Comparison of ENCODE assay signal across 8 cellular contexts in the genomic region with DNA sequence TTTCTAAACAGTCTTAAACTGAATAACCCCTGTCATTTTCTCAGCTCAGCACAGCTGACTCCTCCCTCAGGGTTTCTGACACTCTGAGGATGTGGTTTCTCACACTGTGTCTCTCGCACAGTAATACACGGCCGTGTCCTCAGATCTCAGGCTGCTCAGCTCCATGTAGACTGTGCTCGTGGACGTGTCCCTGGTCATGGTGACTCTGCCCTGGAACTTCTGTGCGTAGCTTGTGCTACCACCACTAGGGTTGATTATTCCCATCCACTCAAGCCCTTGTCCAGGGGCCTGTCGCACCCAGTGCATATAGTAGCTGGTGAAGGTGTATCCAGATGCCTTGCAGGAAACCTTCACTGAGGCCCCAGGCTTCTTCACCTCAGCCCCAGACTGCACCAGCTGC.
DNase-seq lines count a peak whose midpoint lies in the region; ATAC-seq and TF ChIP-seq lines count a peak whose summit lies in the region.
"Not testable (repeated sequence)": the region's sequence is repeated elsewhere in the genome, so short reads cannot be mapped to it uniquely, and the experiment has no call there.

No MANE protein-coding gene starts in this region.

- H3K4me1 Mint-ChIP-seq in CD4-positive, CD25-positive, alpha-beta regulatory T cell, result peaks cover 20 to 72% (median 58%) of the 10 kb centered on the region in 4 donors

- not testable (repeated sequence) for H3K36me3 Mint-ChIP-seq in CD4-positive, CD25-positive, alpha-beta regulatory T cell

- H3K27ac Mint-ChIP-seq in CD4-positive, CD25-positive, alpha-beta regulatory T cell, result peak overlapping the region; percentile 86 to 97 (median 97)

- TF ChIP-seq POLR2A in Peyer's patch (IDR thresholded peaks at IDR 0.05), result not testable (repeated sequence)

- not testable (repeated sequence) for H3K36me3 ChIP-seq in CD4-positive, CD25-positive, alpha-beta regulatory T cell (ENCODE audit: control insufficient read depth, insufficient read depth, low read length); Peyer's patch; effector memory CD4-positive, alpha-beta T cell (ENCODE audit: control insufficient read depth, insufficient read depth, low read length)

- H3K9me3 ChIP-seq in CD4-positive, CD25-positive, alpha-beta regulatory T cell (ENCODE audit: control insufficient read depth in 2 of 2, low read length in 2 of 2); Peyer's patch; effector memory CD4-positive, alpha-beta T cell (ENCODE audit: control insufficient read depth, low read length): not testable (repeated sequence)

- not testable (repeated sequence) for H3K9me3 Mint-ChIP-seq in CD4-positive, CD25-positive, alpha-beta regulatory T cell

- not testable (repeated sequence) for TF ChIP-seq CTCF in Peyer's patch (IDR thresholded peaks at IDR 0.05)

- not testable (repeated sequence) for H3K27me3 ChIP-seq in CD4-positive, CD25-positive, alpha-beta regulatory T cell (ENCODE audit: control insufficient read depth, insufficient read depth, low read length); Peyer's patch; effector memory CD4-positive, alpha-beta T cell (replicated peaks; ENCODE audit: control insufficient read depth, insufficient read depth, low read length, poor library complexity, severe bottlenecking)

- peak overlapping the region in 3 of 4 donors; percentile 54 to 85 (median 68) for H3K4me3 Mint-ChIP-seq in CD4-positive, CD25-positive, alpha-beta regulatory T cell

- H3K27me3 Mint-ChIP-seq in CD4-positive, CD25-positive, alpha-beta regulatory T cell, result not testable (repeated sequence)

- peak; percentile 74 to 80 for ATAC-seq in CD4-positive, CD25-positive, alpha-beta regulatory T cell (ENCODE audit: low read depth in 2 of 2)

- peak in 2 of 3 donors; percentile 72 to 78 for DNase-seq in CD4-positive, CD25-positive, alpha-beta regulatory T cell
- DNase-seq in Peyer's patch, result peak in 2 of 3 donors; percentile 51 to 70
- peak; percentile 39 to 48 for DNase-seq in activated CD4-positive, alpha-beta T cell treated with anti-CD3 and anti-CD28 coated beads for 4 hours
- DNase-seq in activated T-cell treated with anti-CD3 and anti-CD28 coated beads for 24 hours (ENCODE audit: low read depth), result peak; percentile 31
- DNase-seq in activated naive CD4-positive, alpha-beta T cell treated with Interleukin-2 at 50 U/mL for 16 hours, result peak; percentile 48
- DNase-seq in effector memory CD4-positive, alpha-beta T cell, result peak; percentile 15 to 49 (median 22)
- peak; percentile 55 for DNase-seq in stimulated activated CD4-positive, alpha-beta T cell treated with anti-CD3 and anti-CD28 coated beads, Interleukin-15, amount 100 ng/mL, for 24 hours
- DNase-seq in stimulated activated naive CD4-positive, alpha-beta T cell treated with Interleukin-2 at 50 U/mL for 16 hours (lab: John Stamatoyannopoulos, UW), result peak; percentile 31

- H3K27ac ChIP-seq in CD4-positive, CD25-positive, alpha-beta regulatory T cell (ENCODE audit: insufficient read depth, low read length, poor library complexity, severe bottlenecking), result peak overlapping the region; percentile 71
- H3K27ac ChIP-seq in Peyer's patch, result peak overlapping the region; percentile 50 to 76 (median 55)
- peak overlapping the region; percentile 44 for H3K27ac ChIP-seq in effector memory CD4-positive, alpha-beta T cell (ENCODE audit: insufficient read depth, low read length, poor library complexity, severe bottlenecking)

- peaks cover 50% of the 10 kb centered on the region for H3K4me1 ChIP-seq in CD4-positive, CD25-positive, alpha-beta regulatory T cell (ENCODE audit: control insufficient read depth, insufficient read depth, low read length, poor library complexity, severe bottlenecking)
- not testable (repeated sequence) for H3K4me1 ChIP-seq in Peyer's patch
- peaks cover 53% of the 10 kb centered on the region for H3K4me1 ChIP-seq in effector memory CD4-positive, alpha-beta T cell (ENCODE audit: control insufficient read depth, insufficient read depth, low read length, poor library complexity, severe bottlenecking)

- peak overlapping the region; percentile 61 for H3K4me3 ChIP-seq in CD4-positive, CD25-positive, alpha-beta regulatory T cell (ENCODE audit: low read depth, low read length)
- not testable (repeated sequence) for H3K4me3 ChIP-seq in Peyer's patch; effector memory CD4-positive, alpha-beta T cell (ENCODE audit: insufficient read depth, low read depth, low read length, poor library complexity, severe bottlenecking)

Comparison
In these comparisons a context has a peak if more than half of its experiments do, and no peak if none do; other contexts are left out.
1. DNase-seq: peak in every context shown above with its lines; median percentile 75 in CD4-positive, CD25-positive, alpha-beta regulatory T cell; 60 in Peyer's patch; 55 in stimulated activated CD4-positive, alpha-beta T cell treated with anti-CD3 and anti-CD28 coated beads, Interleukin-15, amount 100 ng/mL, for 24 hours; 48 in activated naive CD4-positive, alpha-beta T cell treated with Interleukin-2 at 50 U/mL for 16 hours; 44 in activated CD4-positive, alpha-beta T cell treated with anti-CD3 and anti-CD28 coated beads for 4 hours; 31 in activated T-cell treated with anti-CD3 and anti-CD28 coated beads for 24 hours; 31 in stimulated activated naive CD4-positive, alpha-beta T cell treated with Interleukin-2 at 50 U/mL for 16 hours; 22 in effector memory CD4-positive, alpha-beta T cell.